In genomic region chr2:149715005-149715592, GRCh38 we compare ENCODE assay signal across 8 cellular contexts.
DNase-seq lines count a peak whose midpoint lies in the region; ATAC-seq and TF ChIP-seq lines count a peak whose summit lies in the region.

No MANE protein-coding gene starts in this region.

- no peaks in the 10 kb centered on the region for H3K9me3 Mint-ChIP-seq in activated T-cell treated with anti-CD3 and anti-CD28 coated beads, Interleukin-2, amount 50 U/mL, for 72 hours

- peak overlapping the region; percentile 60 for H4K91ac ChIP-seq in IMR-90 (ENCODE audit: insufficient read depth, low read depth, low read length)

- no peak overlapping the region for H3K27ac Mint-ChIP-seq in activated T-cell treated with anti-CD3 and anti-CD28 coated beads, Interleukin-2, amount 50 U/mL, for 72 hours

- H4K5ac ChIP-seq in IMR-90 (ENCODE audit: low read depth, low read length): no peak overlapping the region

- peak; percentile 79 for TF ChIP-seq CTCF in AG04450 (IDR thresholded peaks at IDR 0.05; ENCODE audit: low read depth, low read length)
- TF ChIP-seq CTCF in IMR-90 (conservative IDR thresholded peaks at IDR 0.05; ENCODE audit: low read depth, low read length): peak; percentile 64
- TF ChIP-seq CTCF in astrocyte of the spinal cord (IDR thresholded peaks at IDR 0.05; ENCODE audit: low read depth, low read length): peak; percentile 78

- no peak overlapping the region for H3K14ac ChIP-seq in IMR-90 (replicated peaks; ENCODE audit: low read depth, low read length)

- H4K20me1 ChIP-seq in IMR-90 (ENCODE audit: insufficient read depth, low read length): no peaks in the 10 kb centered on the region

- no peak overlapping the region for H3K56ac ChIP-seq in IMR-90 (ENCODE audit: extremely low read depth, insufficient read depth, low read length)

- H4K8ac ChIP-seq in IMR-90 (ENCODE audit: low read depth in 2 of 2, low read length in 2 of 2): no peak overlapping the region

- DNase-seq in AG04450 (ENCODE audit: low read depth, low spot score) (no peak), IMR-90 (peak; percentile 55), astrocyte of the spinal cord (ENCODE audit: low read depth, low spot score) (peak; percentile 50), myocyte (ENCODE audit: low read depth) (peak; percentile 90)
- DNase-seq in activated T-cell treated with anti-CD3 and anti-CD28 coated beads, Interleukin-2, amount 50 U/mL, for 72 hours: no peak

- no peaks in the 10 kb centered on the region for H3K36me3 Mint-ChIP-seq in activated T-cell treated with anti-CD3 and anti-CD28 coated beads, Interleukin-2, amount 50 U/mL, for 72 hours (ENCODE audit: insufficient read depth in 2 of 2)

- peak overlapping the region; percentile 67 for H2BK20ac ChIP-seq in IMR-90 (ENCODE audit: low read depth, low read length)

- TF ChIP-seq RAD21 in IMR-90 (IDR thresholded peaks at IDR 0.05; ENCODE audit: low read length): peak; percentile 68

- H3K9ac ChIP-seq in IMR-90 (ENCODE audit: low read depth, low read length): no peak overlapping the region

- H2AK9ac ChIP-seq in IMR-90 (replicated peaks; ENCODE audit: low read depth, low read length, poor library complexity): no peak overlapping the region

- no peak overlapping the region for H3K18ac ChIP-seq in IMR-90 (ENCODE audit: low read depth, low read length)

- no TSS peak for BruUV-seq in IMR-90 (replicated peaks; lab: Mats Ljungman, UMichigan)

- no peak overlapping the region for H3K4me3 Mint-ChIP-seq in activated T-cell treated with anti-CD3 and anti-CD28 coated beads, Interleukin-2, amount 50 U/mL, for 72 hours

- H2AK5ac ChIP-seq in IMR-90 (ENCODE audit: low read depth, low read length): no peak overlapping the region; the same call in 1 of the 2 replicates

- peak overlapping the region; percentile 53; the same call in 1 of the 3 replicates for H2BK15ac ChIP-seq in IMR-90 (ENCODE audit: low read depth, low read length)

- H3K4me2 ChIP-seq in IMR-90 (ENCODE audit: low read depth, low read length): no peak overlapping the region

- ATAC-seq in GM18505 (IDR thresholded peaks at IDR 0.05; ENCODE audit: unreplicated experiment) (peak; percentile 81), IMR-90 (ENCODE audit: low read depth) (peak; percentile 80), GM21717 (IDR thresholded peaks at IDR 0.05; ENCODE audit: unreplicated experiment) (no peak), HG03457 (IDR thresholded peaks at IDR 0.05; ENCODE audit: unreplicated experiment) (no peak)
- ATAC-seq in activated T-cell treated with anti-CD3 and anti-CD28 coated beads, Interleukin-2, amount 50 U/mL, for 72 hours (replicated peaks in 1 of 2): no peak

- dilution Hi-C loops in IMR-90 (cut with HindIII; ENCODE audit: low sequenced_read_pairs, unreplicated experiment): no loop called here

- H3K9me1 ChIP-seq in IMR-90 (ENCODE audit: insufficient read depth, low read length): no peaks in the 10 kb centered on the region

- intact Hi-C loops in IMR-90 (cut with micrococcal nuclease): loop anchor here (1.0 kb wide), 1 partner anchor 117 kb away; no protein-coding TSS in a partner anchor

- no peak overlapping the region for H2AFZ ChIP-seq in IMR-90 (replicated peaks; ENCODE audit: low read length, poor library complexity)

- WGBS in IMR-90 (ENCODE audit: extremely low coverage in 2 of 2, insufficient read length in 1 of 2), 2 experiments: no CpG with 5 or more reads among the region's 3 CpGs

- in situ Hi-C loops in IMR-90 (cut with MboI; ENCODE audit: low sequenced_read_pairs): no loop called here
- in situ Hi-C loops in astrocyte of the spinal cord (cut with HindIII; ENCODE audit: low sequenced_read_pairs): no loop called here

- no peaks in the 10 kb centered on the region for H3K36me3 ChIP-seq in IMR-90 (ENCODE audit: control insufficient read depth, insufficient read depth, low read length)

- CTCF ChIA-PET in AG04450 (lab: Charles Lee): interaction anchor here (0.6 to 1.8 kb wide), 3 partner anchors 8 to 14 kb away, joined by 3 to 7 read pairs (median 3); no protein-coding TSS in a partner anchor
- CTCF ChIA-PET in IMR-90 (lab: Yijun Ruan, JAX): interaction anchor here (0.7 kb wide), 1 partner anchor 759 kb away, joined by 3 read pairs; no protein-coding TSS in a partner anchor

- peaks cover 6% of the 10 kb centered on the region for H3K27me3 Mint-ChIP-seq in activated T-cell treated with anti-CD3 and anti-CD28 coated beads, Interleukin-2, amount 50 U/mL, for 72 hours (ENCODE audit: low read depth)

- H2BK120ac ChIP-seq in IMR-90 (ENCODE audit: low read depth, low read length): peak overlapping the region; percentile 55

- H3K9me3 ChIP-seq in AG04450 (ENCODE audit: control insufficient read depth, insufficient read depth, low read length): no peaks in the 10 kb centered on the region
- no peaks in the 10 kb centered on the region for H3K9me3 ChIP-seq in IMR-90 (ENCODE audit: control insufficient read depth, insufficient read depth, low read length)

- no peak overlapping the region for H2BK5ac ChIP-seq in IMR-90 (ENCODE audit: low read depth, low read length, poor library complexity, severe bottlenecking)

- H3K23ac ChIP-seq in IMR-90 (ENCODE audit: low read depth, low read length): no peak overlapping the region

- H3K4ac ChIP-seq in IMR-90 (ENCODE audit: low read depth, low read length): peak overlapping the region; percentile 79; the same call in 1 of the 2 replicates

- no peak overlapping the region for H3K27ac ChIP-seq in AG04450 (ENCODE audit: low read depth, low read length)
- H3K27ac ChIP-seq in IMR-90 (ENCODE audit: insufficient read depth, low read length): no peak overlapping the region

- H3K79me1 ChIP-seq in IMR-90 (ENCODE audit: low read depth in 1 of 2, low read length in 2 of 2): no peaks in the 10 kb centered on the region

- H3K4me1 Mint-ChIP-seq in activated T-cell treated with anti-CD3 and anti-CD28 coated beads, Interleukin-2, amount 50 U/mL, for 72 hours (ENCODE audit: low read depth): no peaks in the 10 kb centered on the region

- H3K27me3 ChIP-seq in AG04450 (ENCODE audit: control insufficient read depth, insufficient read depth, low read length) (no peaks in the 10 kb centered on the region), IMR-90 (ENCODE audit: control insufficient read depth, insufficient read depth, low read length) (no peaks in the 10 kb centered on the region)

- POLR2A ChIA-PET in AG04450 (lab: Yijun Ruan, JAX) (interaction anchor here (1.1 kb wide), 1 partner anchor 66 kb away, joined by 3 read pairs; no protein-coding TSS in a partner anchor), IMR-90 (lab: Charles Lee; ENCODE audit: unreplicated experiment) (no interaction called here)

- TF ChIP-seq POLR2A in GM18505 (IDR thresholded peaks at IDR 0.05; ENCODE audit: borderline replicate concordance, extremely low read depth, insufficient read depth, insufficient read length) (no peak), IMR-90 (IDR thresholded peaks at IDR 0.05; ENCODE audit: low read depth, low read length) (no peak)

- H3K4me1 ChIP-seq in IMR-90 (ENCODE audit: control insufficient read depth, insufficient read depth, low read length): no peaks in the 10 kb centered on the region; the same call in 1 of the 2 replicates

- H3K4me3 ChIP-seq in AG04450 (ENCODE audit: low read depth, low read length) (no peak overlapping the region), IMR-90 (ENCODE audit: insufficient read depth, low read depth, low read length) (no peak overlapping the region), astrocyte of the spinal cord (ENCODE audit: low read depth, low read length) (no peak overlapping the region)

TF ChIP-seq in IMR-90, 13 proteins besides CTCF, POLR2A, EP300 and RAD21:
- TF ChIP-seq SMC3 (IDR thresholded peaks at IDR 0.05; ENCODE audit: low read depth, low read length): peak; percentile 61
- TF ChIP-seq NFE2L2 (IDR thresholded peaks at IDR 0.05; ENCODE audit: low read depth, low read length): no peak

Comparison
In these comparisons a context has a peak if more than half of its experiments do, and no peak if none do; other contexts are left out.
1. DNase-seq: peak in IMR-90 (single experiment), astrocyte of the spinal cord (single experiment) and myocyte (single experiment); none in AG04450 (single experiment) and activated T-cell treated with anti-CD3 and anti-CD28 coated beads, Interleukin-2, amount 50 U/mL, for 72 hours (0 of 2).
2. ATAC-seq: peak in GM18505 (single experiment) and IMR-90 (single experiment); none in GM21717 (single experiment), HG03457 (single experiment) and activated T-cell treated with anti-CD3 and anti-CD28 coated beads, Interleukin-2, amount 50 U/mL, for 72 hours (0 of 2).
3. Peak in every context shown above with its lines, with median percentiles within 50 percentile points of each other: CTCF ChIP-seq.